Comparison of ENCODE assay signal across 18 cellular contexts in the genomic region with DNA sequence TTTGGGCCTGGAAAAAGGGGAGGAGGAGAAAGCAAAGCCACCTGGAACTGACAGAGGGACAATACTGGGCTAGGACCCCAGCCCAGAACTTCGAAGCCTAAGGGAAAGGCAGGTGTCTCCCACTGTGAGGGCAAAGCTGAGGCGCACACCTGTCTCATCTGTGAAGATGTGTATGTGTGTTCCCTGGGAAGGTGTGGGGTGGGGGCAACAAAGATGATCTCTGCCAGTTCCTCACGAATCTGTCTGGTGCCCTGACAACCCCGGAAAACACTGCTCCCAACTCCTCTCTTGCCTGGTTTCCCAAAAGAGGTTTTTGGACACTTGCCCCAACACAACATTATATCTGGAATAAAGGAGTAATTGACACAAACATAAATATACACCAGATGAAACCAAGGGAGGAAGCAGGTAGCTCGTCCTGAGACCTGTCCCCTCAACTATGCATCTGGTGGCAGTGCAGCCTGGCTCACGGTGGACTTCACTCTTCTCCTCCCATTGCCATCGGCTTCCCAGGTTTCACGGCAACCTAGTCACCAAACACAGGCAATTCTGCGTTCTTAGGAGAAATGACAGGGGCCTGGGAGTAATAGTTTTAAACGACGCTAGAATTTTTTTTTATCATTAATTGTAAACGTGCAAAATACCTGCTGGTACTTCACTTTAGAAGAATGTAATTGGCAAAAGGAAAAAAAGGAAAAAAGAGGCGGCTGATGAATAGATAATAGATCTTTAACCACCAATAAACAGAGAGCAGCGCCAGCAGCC. TPM values are rescaled to one million over a fixed set of nuclear protein-coding genes. Genes with fewer than 3 reads are reported as not detected.
A peak's percentile ranks its signal among the peaks of the same experiment; 100 is the strongest.
DNase-seq lines count a peak whose midpoint lies in the region; TF ChIP-seq lines count a peak whose summit lies in the region.
"Had no signal": no experiment of that assay in that cellular context is flagged by ENCODE, and none has a peak within 500 bp of the region (broad histone marks: within the 10 kb centered on the region; RNA-seq: fewer than 3 reads in every experiment).

No MANE protein-coding gene starts in this region.

- H3K27ac ChIP-seq in GM23248, result peak overlapping the region; percentile 99
- no peak overlapping the region for H3K27ac ChIP-seq in SJCRH30
- H3K27ac ChIP-seq: BLaER1 treated with 17β-estradiol and CSF1 and Interleukin-3, amounts not matched to agents 10 nM and 100 nM; colonic mucosa had no signal

- no peaks in the 10 kb centered on the region for H4K20me1 ChIP-seq in GM23248 (ENCODE audit: insufficient read depth)

- peaks cover 30% of the 10 kb centered on the region for H3F3A ChIP-seq in GM23248 (ENCODE audit: insufficient read depth)

- no peaks in the 10 kb centered on the region for H3K9me2 ChIP-seq in GM23248 (ENCODE audit: insufficient read depth)

- peaks cover 22% of the 10 kb centered on the region; the same call in 1 of the 2 replicates for H3K4me1 ChIP-seq in GM23248 (ENCODE audit: insufficient read depth)
- peaks cover 3% of the 10 kb centered on the region; the same call in 1 of the 2 replicates for H3K4me1 ChIP-seq in SJCRH30

- H3K79me2 ChIP-seq in GM23248 (ENCODE audit: insufficient read depth), result peaks cover 77% of the 10 kb centered on the region

- H3K9ac ChIP-seq in GM23248, result peak overlapping the region; percentile 98
- H3K9ac ChIP-seq: BLaER1 treated with 17β-estradiol and CSF1 and Interleukin-3, amounts not matched to agents 10 nM and 100 nM had no signal

- H3K4me3 ChIP-seq in GM23248 (peak overlapping the region; percentile 95), SJCRH30 (peak overlapping the region; percentile 64), fibroblast of pulmonary artery (replicated peaks; ENCODE audit: low read depth, low read length) (peak overlapping the region; percentile 17), MG63 (no peak overlapping the region)
- H3K4me3 ChIP-seq: colonic mucosa had no signal

- H3K27me3 ChIP-seq in GM23248 (replicated peaks; ENCODE audit: insufficient read depth) (no peaks in the 10 kb centered on the region), SJCRH30 (peaks cover 13% of the 10 kb centered on the region; the same call in 1 of the 2 replicates), MG63 (peaks cover 27% of the 10 kb centered on the region)

- H3K9me3 ChIP-seq in GM23248 (ENCODE audit: low read depth) (no peaks in the 10 kb centered on the region), SJCRH30 (replicated peaks) (no peaks in the 10 kb centered on the region), MG63 (no peaks in the 10 kb centered on the region)
- H3K9me3 ChIP-seq: colonic mucosa, esophagus squamous epithelium had no signal

- DNase-seq in GM23248 (no peak), SJCRH30 (no peak), fibroblast of pulmonary artery (ENCODE audit: low read depth) (no peak), retina (peak; percentile 38), hepatic stellate cell (ENCODE audit: low spot score) (no peak), MG63 (no peak), islet precursor cell (no peak)
- DNase-seq: amniotic stem cell; colonic mucosa; DMS79; esophagus squamous epithelium; naive B cell; NCI-H2171 treated with DMSO at 0.1 percent for 48 hours; NK-92 treated with Interleukin-12 subunit alpha and Interleukin-12 subunit beta, amount 100 ng/mL, for 24 hours; stimulated activated CD4-positive, alpha-beta T cell treated with anti-CD3 and anti-CD28 coated beads, Interleukin-4, amount 100 ng/mL, for 24 hours had no signal

- H3K36me3 ChIP-seq in GM23248 (ENCODE audit: low read depth) (no peaks in the 10 kb centered on the region), SJCRH30 (no peaks in the 10 kb centered on the region), MG63 (no peaks in the 10 kb centered on the region)
- H3K36me3 ChIP-seq: BLaER1 treated with 17β-estradiol and CSF1 and Interleukin-3, amounts not matched to agents 10 nM and 100 nM; colonic mucosa; esophagus squamous epithelium had no signal

- in situ Hi-C loops in GM23248 (cut with MboI), result loop anchor here (10.0 kb wide), 2 partner anchors 504 to 704 kb away; partner anchors contain the start of gene RAB11FIP2

- TF ChIP-seq CTCF in fibroblast of pulmonary artery (IDR thresholded peaks at IDR 0.05; ENCODE audit: low read length, missing control alignments), result no peak

- 9 to 10% methylated on average over 14 of the region's 14 CpGs for WGBS in GM23248 (ENCODE audit: low coverage in 1 of 2, low lambda C conversion rate in 2 of 2, missing lambda C conversion rate in 2 of 2), 2 experiments

- peak overlapping the region; percentile 91 for H3K4me2 ChIP-seq in GM23248 (ENCODE audit: unreplicated experiment)
- H3K4me2 ChIP-seq: BLaER1 treated with 17β-estradiol and CSF1 and Interleukin-3, amounts not matched to agents 10 nM and 100 nM had no signal

- H2AFZ ChIP-seq in GM23248, result 0 out of 2 replicates have a peak overlapping the region, but pooled peaks have one; percentile 0

RNA-seq across cellular contexts. Expression of gene EMX2, which starts 1.7 kb away (rescaled TPM):
- 13.4 and 16.3 TPM in 2 replicates for total RNA-seq in GM23248 (2014; rRNA removed; shearing (Covaris generic))
- 12.8 and 13.2 TPM in 2 replicates for polyA plus RNA-seq in GM23248 (2016; fragmentation: Nextera tagmentation; extraction: Ambion mirVana)
- 2.5 and 2.6 TPM in 2 replicates for total RNA-seq in SJCRH30 (2014; rRNA removed; shearing (Covaris generic))
- 0.33 TPM in 1 of 2 replicates, not detected in the other for total RNA-seq in MG63 (2014; rRNA removed; shearing (Covaris generic); ENCODE audit: low replicate concordance)
- total RNA-seq: colonic mucosa, H9, liver had no signal
- polyA plus RNA-seq: liver had no signal
